2 cellular contexts compared by ENCODE assay signal in the genomic region with DNA sequence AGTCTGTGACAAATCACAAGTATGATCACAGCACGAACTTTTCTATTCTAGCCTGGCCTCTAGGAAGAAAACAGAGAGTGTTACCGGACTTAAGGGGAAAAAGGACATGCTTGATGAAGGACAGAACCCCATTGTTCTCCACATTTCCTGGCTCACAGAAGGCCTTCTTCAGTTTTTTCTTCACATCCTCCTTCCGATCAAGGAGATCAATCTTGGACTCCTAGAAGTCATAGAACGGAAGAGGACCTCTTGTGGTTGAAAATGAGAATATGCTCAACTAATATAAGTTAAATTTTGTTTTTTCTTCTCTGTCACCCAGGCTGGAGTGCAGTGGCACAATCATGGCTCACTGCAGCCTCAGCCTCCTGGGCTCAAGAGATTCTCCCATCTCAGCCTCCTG.
TF ChIP-seq lines count a peak whose summit lies in the region.

No MANE protein-coding gene starts in this region.

TF ChIP-seq in SK-N-SH, 30 proteins besides CTCF, POLR2A, EP300 and RAD21:
- TF ChIP-seq PBX3 (IDR thresholded peaks at IDR 0.05): no peak
- TF ChIP-seq RFX5 (IDR thresholded peaks at IDR 0.05; ENCODE audit: low read length): no peak
- peak; percentile 34 for TF ChIP-seq SMC3 (IDR thresholded peaks at IDR 0.05; ENCODE audit: low read depth, low read length)
- TF ChIP-seq FOXJ3 (CRISPR knock-in tag; IDR thresholded peaks at IDR 0.05): no peak
TF ChIP-seq in SK-N-SH: peak in this region for 1.

TF ChIP-seq in GM23338, 12 proteins besides CTCF, POLR2A, EP300 and RAD21 (continued from another document):
- TF ChIP-seq NANOG (IDR thresholded peaks at IDR 0.05; ENCODE audit: borderline replicate concordance) (no peak), REST (IDR thresholded peaks at IDR 0.05; ENCODE audit: unreplicated experiment) (no peak), EZH2 (IDR thresholded peaks at IDR 0.05; ENCODE audit: low read depth, unreplicated experiment) (no peak), ZNF331 (CRISPR knock-in tag; IDR thresholded peaks at IDR 0.05; ENCODE audit: low read depth) (no peak), ZNF114 (CRISPR knock-in tag; IDR thresholded peaks at IDR 0.05) (no peak)
- TF ChIP-seq, protein P1, sequence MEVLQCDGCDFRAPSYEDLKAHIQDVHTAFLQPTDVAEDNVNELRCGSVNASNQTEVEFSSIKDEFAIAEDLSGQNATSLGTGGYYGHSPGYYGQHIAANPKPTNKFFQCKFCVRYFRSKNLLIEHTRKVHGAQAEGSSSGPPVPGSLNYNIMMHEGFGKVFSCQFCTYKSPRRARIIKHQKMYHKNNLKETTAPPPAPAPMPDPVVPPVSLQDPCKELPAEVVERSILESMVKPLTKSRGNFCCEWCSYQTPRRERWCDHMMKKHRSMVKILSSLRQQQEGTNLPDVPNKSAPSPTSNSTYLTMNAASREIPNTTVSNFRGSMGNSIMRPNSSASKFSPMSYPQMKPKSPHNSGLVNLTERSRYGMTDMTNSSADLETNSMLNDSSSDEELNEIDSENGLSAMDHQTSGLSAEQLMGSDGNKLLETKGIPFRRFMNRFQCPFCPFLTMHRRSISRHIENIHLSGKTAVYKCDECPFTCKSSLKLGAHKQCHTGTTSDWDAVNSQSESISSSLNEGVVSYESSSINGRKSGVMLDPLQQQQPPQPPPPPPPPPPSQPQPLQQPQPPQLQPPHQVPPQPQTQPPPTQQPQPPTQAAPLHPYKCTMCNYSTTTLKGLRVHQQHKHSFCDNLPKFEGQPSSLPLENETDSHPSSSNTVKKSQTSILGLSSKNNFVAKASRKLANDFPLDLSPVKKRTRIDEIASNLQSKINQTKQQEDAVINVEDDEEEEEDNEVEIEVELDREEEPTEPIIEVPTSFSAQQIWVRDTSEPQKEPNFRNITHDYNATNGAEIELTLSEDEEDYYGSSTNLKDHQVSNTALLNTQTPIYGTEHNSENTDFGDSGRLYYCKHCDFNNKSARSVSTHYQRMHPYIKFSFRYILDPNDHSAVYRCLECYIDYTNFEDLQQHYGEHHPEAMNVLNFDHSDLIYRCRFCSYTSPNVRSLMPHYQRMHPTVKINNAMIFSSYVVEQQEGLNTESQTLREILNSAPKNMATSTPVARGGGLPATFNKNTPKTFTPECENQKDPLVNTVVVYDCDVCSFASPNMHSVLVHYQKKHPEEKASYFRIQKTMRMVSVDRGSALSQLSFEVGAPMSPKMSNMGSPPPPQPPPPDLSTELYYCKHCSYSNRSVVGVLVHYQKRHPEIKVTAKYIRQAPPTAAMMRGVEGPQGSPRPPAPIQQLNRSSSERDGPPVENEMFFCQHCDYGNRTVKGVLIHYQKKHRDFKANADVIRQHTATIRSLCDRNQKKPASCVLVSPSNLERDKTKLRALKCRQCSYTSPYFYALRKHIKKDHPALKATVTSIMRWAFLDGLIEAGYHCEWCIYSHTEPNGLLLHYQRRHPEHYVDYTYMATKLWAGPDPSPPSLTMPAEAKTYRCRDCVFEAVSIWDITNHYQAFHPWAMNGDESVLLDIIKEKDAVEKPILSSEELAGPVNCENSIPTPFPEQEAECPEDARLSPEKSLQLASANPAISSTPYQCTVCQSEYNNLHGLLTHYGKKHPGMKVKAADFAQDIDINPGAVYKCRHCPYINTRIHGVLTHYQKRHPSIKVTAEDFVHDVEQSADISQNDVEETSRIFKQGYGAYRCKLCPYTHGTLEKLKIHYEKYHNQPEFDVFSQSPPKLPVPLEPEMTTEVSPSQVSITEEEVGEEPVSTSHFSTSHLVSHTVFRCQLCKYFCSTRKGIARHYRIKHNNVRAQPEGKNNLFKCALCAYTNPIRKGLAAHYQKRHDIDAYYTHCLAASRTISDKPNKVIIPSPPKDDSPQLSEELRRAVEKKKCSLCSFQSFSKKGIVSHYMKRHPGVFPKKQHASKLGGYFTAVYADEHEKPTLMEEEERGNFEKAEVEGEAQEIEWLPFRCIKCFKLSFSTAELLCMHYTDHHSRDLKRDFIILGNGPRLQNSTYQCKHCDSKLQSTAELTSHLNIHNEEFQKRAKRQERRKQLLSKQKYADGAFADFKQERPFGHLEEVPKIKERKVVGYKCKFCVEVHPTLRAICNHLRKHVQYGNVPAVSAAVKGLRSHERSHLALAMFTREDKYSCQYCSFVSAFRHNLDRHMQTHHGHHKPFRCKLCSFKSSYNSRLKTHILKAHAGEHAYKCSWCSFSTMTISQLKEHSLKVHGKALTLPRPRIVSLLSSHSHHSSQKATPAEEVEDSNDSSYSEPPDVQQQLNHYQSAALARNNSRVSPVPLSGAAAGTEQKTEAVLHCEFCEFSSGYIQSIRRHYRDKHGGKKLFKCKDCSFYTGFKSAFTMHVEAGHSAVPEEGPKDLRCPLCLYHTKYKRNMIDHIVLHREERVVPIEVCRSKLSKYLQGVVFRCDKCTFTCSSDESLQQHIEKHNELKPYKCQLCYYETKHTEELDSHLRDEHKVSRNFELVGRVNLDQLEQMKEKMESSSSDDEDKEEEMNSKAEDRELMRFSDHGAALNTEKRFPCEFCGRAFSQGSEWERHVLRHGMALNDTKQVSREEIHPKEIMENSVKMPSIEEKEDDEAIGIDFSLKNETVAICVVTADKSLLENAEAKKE (CRISPR knock-in tag; IDR thresholded peaks at IDR 0.05): no peak
- TF ChIP-seq, protein P2, sequence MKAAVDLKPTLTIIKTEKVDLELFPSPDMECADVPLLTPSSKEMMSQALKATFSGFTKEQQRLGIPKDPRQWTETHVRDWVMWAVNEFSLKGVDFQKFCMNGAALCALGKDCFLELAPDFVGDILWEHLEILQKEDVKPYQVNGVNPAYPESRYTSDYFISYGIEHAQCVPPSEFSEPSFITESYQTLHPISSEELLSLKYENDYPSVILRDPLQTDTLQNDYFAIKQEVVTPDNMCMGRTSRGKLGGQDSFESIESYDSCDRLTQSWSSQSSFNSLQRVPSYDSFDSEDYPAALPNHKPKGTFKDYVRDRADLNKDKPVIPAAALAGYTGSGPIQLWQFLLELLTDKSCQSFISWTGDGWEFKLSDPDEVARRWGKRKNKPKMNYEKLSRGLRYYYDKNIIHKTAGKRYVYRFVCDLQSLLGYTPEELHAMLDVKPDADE (IDR thresholded peaks at IDR 0.05): no peak
